27 cellular contexts compared by ENCODE assay signal in genomic region chr16:70781800-70782199, GRCh38.
"Had no signal": no experiment of that assay in that cellular context is flagged by ENCODE, and none has a peak within 500 bp of the region (broad histone marks: within the 10 kb centered on the region; RNA-seq: fewer than 3 reads in every experiment).

No MANE protein-coding gene starts in this region.

- H3K4me1 ChIP-seq: foreskin keratinocyte, right lobe of liver, testis had no signal

- H3K27me3 Mint-ChIP-seq: dendritic cell treated with granulocyte-macrophage colony-stimulating factor and Interleukin-4, amounts not matched to agents 40 ng/mL and 50 ng/mL, for 4 days; naive thymus-derived CD4-positive, alpha-beta T cell; stimulated activated naive B cell treated with anti-CD40 and anti-IgM and Interleukin-4, amounts not matched to agents 10 μg/mL and 1 μg/mL and 100 μg/mL, for 72 hours had no signal

- DNase-seq: caudate nucleus; effector CD8-positive, alpha-beta T cell; endodermal cell; hippocampal formation; left colon; mesendoderm; midbrain; naive thymus-derived CD4-positive, alpha-beta T cell; nucleus accumbens; right lobe of liver; small intestine; stimulated activated CD4-positive, alpha-beta T cell treated with anti-CD3 and anti-CD28 coated beads, Interleukin-15, amount 100 ng/mL, for 24 hours; stimulated activated CD4-positive, alpha-beta T cell treated with anti-CD3 and anti-CD28 coated beads, Interleukin-2, amount 100 ng/mL, for 48 hours; stimulated activated naive B cell treated with anti-CD40 and anti-IgM and Interleukin-4, amounts not matched to agents 10 μg/mL and 1 μg/mL and 100 μg/mL, for 72 hours; substantia nigra; testis; tibial artery had no signal

- H3K27ac Mint-ChIP-seq: dendritic cell treated with granulocyte-macrophage colony-stimulating factor and Interleukin-4, amounts not matched to agents 40 ng/mL and 50 ng/mL, for 4 days; endodermal cell; nephron; neural progenitor cell; stimulated activated naive B cell treated with anti-CD40 and anti-IgM and Interleukin-4, amounts not matched to agents 10 μg/mL and 1 μg/mL and 100 μg/mL, for 72 hours; type B pancreatic cell had no signal

- H3K36me3 ChIP-seq: neural progenitor cell had no signal

- H3K4me3 ChIP-seq: gastroesophageal sphincter, heart left ventricle, neural progenitor cell, psoas muscle, right lobe of liver, testis, tibial artery had no signal

- H3K27me3 ChIP-seq: foreskin keratinocyte, gastroesophageal sphincter, heart left ventricle, neural progenitor cell, right lobe of liver, testis, tibial artery had no signal

- H2AFZ ChIP-seq: neural progenitor cell had no signal

- H3K4me1 Mint-ChIP-seq: endodermal cell had no signal

- H3K27ac ChIP-seq: epithelial cell of prostate, foreskin keratinocyte, gastroesophageal sphincter, heart left ventricle, neural progenitor cell, psoas muscle, right lobe of liver, testis, tibial artery had no signal

- ATAC-seq: esophagus mucosa; foreskin keratinocyte; gastroesophageal sphincter; left colon; naive thymus-derived CD4-positive, alpha-beta T cell; psoas muscle; right lobe of liver; stimulated activated naive B cell treated with anti-CD40 and anti-IgM and Interleukin-4, amounts not matched to agents 10 μg/mL and 1 μg/mL and 100 μg/mL, for 72 hours had no signal

- H3K4me2 ChIP-seq: neural progenitor cell had no signal

- H3K4me3 Mint-ChIP-seq: dendritic cell treated with granulocyte-macrophage colony-stimulating factor and Interleukin-4, amounts not matched to agents 40 ng/mL and 50 ng/mL, for 4 days; endodermal cell; naive thymus-derived CD4-positive, alpha-beta T cell; nephron; neural progenitor cell; stimulated activated naive B cell treated with anti-CD40 and anti-IgM and Interleukin-4, amounts not matched to agents 10 μg/mL and 1 μg/mL and 100 μg/mL, for 72 hours; type B pancreatic cell had no signal

- H3K9ac ChIP-seq: neural progenitor cell had no signal

- H3K9me3 ChIP-seq: gastroesophageal sphincter, psoas muscle, right lobe of liver, testis, tibial artery had no signal

- H3K9me3 Mint-ChIP-seq: nephron; stimulated activated naive B cell treated with anti-CD40 and anti-IgM and Interleukin-4, amounts not matched to agents 10 μg/mL and 1 μg/mL and 100 μg/mL, for 72 hours; type B pancreatic cell had no signal
